Comparison of ENCODE assay signal across 7 cellular contexts in the genomic region with DNA sequence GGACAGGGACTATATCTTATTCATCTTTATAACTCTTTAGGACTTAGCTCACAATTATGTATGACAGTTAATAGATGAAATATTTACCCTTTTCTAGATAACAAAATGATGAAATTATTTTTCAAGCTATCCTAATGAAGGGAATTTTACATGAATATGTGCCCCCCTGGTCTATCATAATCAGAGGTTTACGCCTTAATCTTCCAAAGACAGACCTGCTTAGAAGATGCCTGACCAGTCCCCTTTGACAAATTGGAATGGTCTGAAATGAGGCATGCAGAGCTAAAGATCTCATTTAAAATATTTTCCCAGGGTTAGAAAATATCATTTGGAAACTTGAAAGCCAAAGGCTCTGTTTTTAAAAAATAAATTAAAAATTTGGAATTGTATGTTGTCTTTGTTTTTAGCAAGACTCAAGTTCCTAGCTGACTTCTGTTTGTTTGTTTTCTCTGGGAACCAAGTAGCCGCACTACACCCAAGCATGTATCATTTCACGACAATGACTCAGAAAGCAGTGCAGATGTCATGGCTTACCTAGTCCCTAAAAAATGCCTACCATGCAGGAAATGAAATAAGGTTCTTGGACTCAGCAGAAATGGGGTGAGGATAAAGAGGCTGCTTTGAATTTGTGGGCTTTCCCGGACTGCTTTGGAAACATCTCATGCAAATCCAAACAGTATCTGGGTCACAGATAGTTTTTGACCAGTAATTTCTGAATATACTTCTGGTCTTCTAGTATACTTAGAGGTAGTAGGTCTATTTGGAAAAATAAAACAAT.
DNase-seq lines count a peak whose midpoint lies in the region; ATAC-seq and TF ChIP-seq lines count a peak whose summit lies in the region.

No MANE protein-coding gene starts in this region.

- H3K4me3 Mint-ChIP-seq in CD4-positive, alpha-beta T cell: no peak overlapping the region

- no peaks in the 10 kb centered on the region for H3K9me3 ChIP-seq in OCI-LY7 (ENCODE audit: low read length)
- no peaks in the 10 kb centered on the region for H3K9me3 ChIP-seq in stomach
- no peaks in the 10 kb centered on the region for H3K9me3 ChIP-seq in CD4-positive, alpha-beta T cell (ENCODE audit: control insufficient read depth, low read length)

- H3K4me1 Mint-ChIP-seq in CD4-positive, alpha-beta T cell (ENCODE audit: low read depth): no peaks in the 10 kb centered on the region

- no peak overlapping the region for H3K4me2 ChIP-seq in OCI-LY7 (ENCODE audit: low read length)

- DNase-seq in OCI-LY7 (ENCODE audit: low spot score) (no peak), stomach (no peak), activated gamma-delta T cell (lab: John Stamatoyannopoulos, UW) (no peak)
- DNase-seq in CD4-positive, alpha-beta T cell: no peak

- no peaks in the 10 kb centered on the region for H3K79me2 ChIP-seq in OCI-LY7 (ENCODE audit: insufficient read depth, low read depth, low read length)

- WGBS in stomach, 5 donors: 70 to 76% (median 70%) methylated on average over 4 of the region's 4 CpGs

- POLR2A ChIA-PET in OCI-LY7 (lab: Charles Lee): interaction anchor here (0.5 to 1.9 kb wide), 2 partner anchors 11 to 119 kb away, joined by 3 to 6 read pairs; no protein-coding TSS in a partner anchor
- POLR2A ChIA-PET in CD4-positive, alpha-beta T cell (lab: Charles Lee): interaction anchor here (0.5 kb wide), 1 partner anchor 24 kb away, joined by 3 read pairs; no protein-coding TSS in a partner anchor

- no peaks in the 10 kb centered on the region for H3K27me3 ChIP-seq in stomach
- H3K27me3 ChIP-seq in CD4-positive, alpha-beta T cell (ENCODE audit: control insufficient read depth, insufficient read depth, low read length): no peaks in the 10 kb centered on the region

- no TSS peak for BruUV-seq in OCI-LY7 (replicated peaks; lab: Mats Ljungman, UMichigan)

- intact Hi-C loops in OCI-LY7 (cut with micrococcal nuclease; ENCODE audit: unreplicated experiment): no loop called here
- intact Hi-C loops in stomach (cut with DNase I; ENCODE audit: low total_unique reads): no loop called here
- intact Hi-C loops in CD4-positive, alpha-beta T cell (cut with DNase I, micrococcal nuclease): no loop called here

- H3K36me3 ChIP-seq in OCI-LY7 (ENCODE audit: insufficient read depth, low read length) (no peaks in the 10 kb centered on the region), stomach (no peaks in the 10 kb centered on the region)

- H3K9me2 ChIP-seq in OCI-LY7 (ENCODE audit: insufficient read depth, low read length): no peaks in the 10 kb centered on the region

- peaks cover 4% of the 10 kb centered on the region for H3K4me1 ChIP-seq in OCI-LY7 (ENCODE audit: insufficient read depth, low read length, poor library complexity, severe bottlenecking)
- H3K4me1 ChIP-seq in stomach: no peaks in the 10 kb centered on the region

- no peaks in the 10 kb centered on the region for H3K9me3 Mint-ChIP-seq in CD4-positive, alpha-beta T cell

- TF ChIP-seq EP300 in stomach (IDR thresholded peaks at IDR 0.05): no peak

- ATAC-seq in GM18870 (IDR thresholded peaks at IDR 0.05; ENCODE audit: unreplicated experiment): peak; percentile 88
- ATAC-seq in HG02623 (IDR thresholded peaks at IDR 0.05; ENCODE audit: unreplicated experiment): peak; percentile 80
- ATAC-seq in esophagus mucosa: peak; percentile 84
- no peak for ATAC-seq in CD4-positive, alpha-beta T cell (ENCODE audit: poor library complexity)

- CTCF ChIA-PET in OCI-LY7 (lab: Charles Lee; ENCODE audit: unreplicated experiment): no interaction called here
- CTCF ChIA-PET in CD4-positive, alpha-beta T cell (lab: Charles Lee): no interaction called here

- no peaks in the 10 kb centered on the region for H3K27me3 Mint-ChIP-seq in CD4-positive, alpha-beta T cell

- H3K36me3 Mint-ChIP-seq in CD4-positive, alpha-beta T cell (ENCODE audit: low read depth): no peaks in the 10 kb centered on the region

- peak overlapping the region; percentile 65; the same call in 1 of the 2 replicates for H2AFZ ChIP-seq in OCI-LY7 (ENCODE audit: low read length)

- no peak for TF ChIP-seq POLR2A in stomach (IDR thresholded peaks at IDR 0.05)

- H3K4me3 ChIP-seq in OCI-LY7 (ENCODE audit: low read depth, low read length, poor library complexity, severe bottlenecking) (no peak overlapping the region), stomach (no peak overlapping the region)

- H3K27ac ChIP-seq in OCI-LY7 (ENCODE audit: low read depth, low read length, poor library complexity, severe bottlenecking) (no peak overlapping the region), stomach (peak overlapping the region in 3 of 5 donors; percentile 33 to 46 (median 43))
- no peak overlapping the region for H3K27ac ChIP-seq in CD4-positive, alpha-beta T cell (ENCODE audit: low read depth, low read length)

- TF ChIP-seq CTCF in OCI-LY7 (conservative IDR thresholded peaks at IDR 0.05; ENCODE audit: low read length) (no peak), stomach (IDR thresholded peaks at IDR 0.05) (no peak)
- no peak for TF ChIP-seq CTCF in CD4-positive, alpha-beta T cell (IDR thresholded peaks at IDR 0.05)

- no peak overlapping the region for H3K27ac Mint-ChIP-seq in CD4-positive, alpha-beta T cell

- no peaks in the 10 kb centered on the region for H4K20me1 ChIP-seq in OCI-LY7 (ENCODE audit: insufficient read depth, low read length)

Comparison
In these comparisons a context has a peak if more than half of its experiments do, and no peak if none do; other contexts are left out.
1. H3K27ac ChIP-seq: peak in stomach (3 of 5); none in OCI-LY7 (single experiment) and CD4-positive, alpha-beta T cell (single experiment).